Comparison of ENCODE assay signal across 11 cellular contexts in genomic region chr11:130786586-130786985, GRCh38.
"Had no signal": no experiment of that assay in that cellular context is flagged by ENCODE, and none has a peak within 500 bp of the region (broad histone marks: within the 10 kb centered on the region; RNA-seq: fewer than 3 reads in every experiment).

No MANE protein-coding gene starts in this region.

- H3K27me3 ChIP-seq: esophagus squamous epithelium, uterus had no signal

- DNase-seq: activated naive CD4-positive, alpha-beta T cell treated with anti-CD3 and anti-CD28 coated beads for 36 hours; activated naive CD8-positive, alpha-beta T cell treated with anti-CD3 and anti-CD28 coated beads, Interleukin-2, amount 50 U/mL, for 24 hours; aorta; esophagus squamous epithelium; glutamatergic neuron; naive B cell; T-cell; T-helper 9 cell; uterus had no signal

- H3K36me3 ChIP-seq: esophagus squamous epithelium, uterus had no signal

- H3K9ac ChIP-seq: parathyroid adenoma had no signal

- H3K27ac ChIP-seq: esophagus squamous epithelium, parathyroid adenoma, uterus had no signal

- ATAC-seq: activated naive CD8-positive, alpha-beta T cell treated with anti-CD3 and anti-CD28 coated beads, Interleukin-2, amount 50 U/mL, for 24 hours; stimulated activated memory B cell treated with anti-CD40 and anti-IgM and Interleukin-4, amounts not matched to agents 10 μg/mL and 1 μg/mL and 100 μg/mL, for 72 hours; T-cell had no signal

- H3K4me3 ChIP-seq: esophagus squamous epithelium, uterus had no signal

- H3K4me1 ChIP-seq: uterus had no signal

- H3K9me3 ChIP-seq: esophagus squamous epithelium had no signal
